ENCODE assay signal across 8 cellular contexts in genomic region chr4:108030332-108030731, GRCh38. TPM values are rescaled to one million over a fixed set of nuclear protein-coding genes. Genes with fewer than 3 reads are reported as not detected.
DNase-seq lines count a peak whose midpoint lies in the region; ATAC-seq and TF ChIP-seq lines count a peak whose summit lies in the region.

No MANE protein-coding gene starts in this region.

- H3K27ac ChIP-seq in right cardiac atrium (ENCODE audit: low read length) = no peak overlapping the region

- no TSS peak for BruUV-seq in Caco-2 (replicated peaks; lab: Mats Ljungman, UMichigan)

- no peak overlapping the region for H3K27ac Mint-ChIP-seq in Caco-2 (ENCODE audit: unreplicated experiment)

- ATAC-seq in GM19438 (IDR thresholded peaks at IDR 0.05; ENCODE audit: low read depth, unreplicated experiment) = peak; percentile 88
- ATAC-seq in HG03457 (IDR thresholded peaks at IDR 0.05; ENCODE audit: unreplicated experiment) = peak; percentile 97
- ATAC-seq in right cardiac atrium = peak; percentile 21 to 47

- intact Hi-C loops in Caco-2 (cut with micrococcal nuclease; ENCODE audit: unreplicated experiment) = loop anchor here (1.0 to 5.0 kb wide), 4 partner anchors 151 to 542 kb away; no protein-coding TSS in a partner anchor
- intact Hi-C loops in right cardiac atrium (cut with DNase I) = no loop called here

- no peaks in the 10 kb centered on the region for H3K27me3 Mint-ChIP-seq in Caco-2 (ENCODE audit: insufficient read depth, unreplicated experiment)

- WGBS in right cardiac atrium = 84% methylated on average over 2 of the region's 2 CpGs

- CTCF ChIA-PET in Caco-2 (lab: Charles Lee) = interaction anchor here (0.6 to 1.6 kb wide), 8 partner anchors 8 to 543 kb away, joined by 3 to 11 read pairs (median 4); partner anchors contain the start of gene LEF1

- H3K4me1 ChIP-seq in Caco-2 (no peaks in the 10 kb centered on the region), right cardiac atrium (ENCODE audit: control insufficient read depth, insufficient read depth, low read length) (no peaks in the 10 kb centered on the region)

- no peak overlapping the region for H3K4me3 Mint-ChIP-seq in Caco-2 (ENCODE audit: unreplicated experiment)

- peak; percentile 53 to 58 for DNase-seq in Caco-2
- DNase-seq in SHP77 treated with DMSO at 0.1 percent for 48 hours (lab: John Stamatoyannopoulos, UW) = peak; percentile 1
- peak; percentile 73 for DNase-seq in activated naive CD4-positive, alpha-beta T cell treated with Interleukin-2 at 50 U/mL for 16 hours
- DNase-seq in right cardiac atrium = peak in 1 of 3 donors; percentile 39
- peak; percentile 80 for DNase-seq in stimulated activated CD4-positive, alpha-beta T cell treated with anti-CD3 and anti-CD28 coated beads, Interleukin-1b, Interleukin-23, amount 100 ng/mL, for 48 hours
- no peak for DNase-seq in NCI-H128 (lab: John Stamatoyannopoulos, UW; ENCODE audit: unreplicated experiment)

- peaks cover 11% of the 10 kb centered on the region for H3K36me3 Mint-ChIP-seq in Caco-2 (ENCODE audit: insufficient read depth, unreplicated experiment)

- H3K9me3 Mint-ChIP-seq in Caco-2 (ENCODE audit: unreplicated experiment) = no peaks in the 10 kb centered on the region

- H3K4me1 Mint-ChIP-seq in Caco-2 (ENCODE audit: low read depth, unreplicated experiment) = no peaks in the 10 kb centered on the region

- H3K27me3 ChIP-seq in Caco-2 (replicated peaks; ENCODE audit: control insufficient read depth, insufficient read depth, low read length) (no peaks in the 10 kb centered on the region), right cardiac atrium (ENCODE audit: control insufficient read depth, insufficient read depth) (no peaks in the 10 kb centered on the region)

- H3K4me3 ChIP-seq in Caco-2 (ENCODE audit: low read depth, low read length) (no peak overlapping the region), right cardiac atrium (ENCODE audit: low read length) (no peak overlapping the region)

- H3K36me3 ChIP-seq in Caco-2 (ENCODE audit: control insufficient read depth, insufficient read depth, low read length) = peaks cover 2% of the 10 kb centered on the region; the same call in 1 of the 2 replicates

- H3K9me3 ChIP-seq in Caco-2 (no peaks in the 10 kb centered on the region), right cardiac atrium (ENCODE audit: control insufficient read depth, low read length) (no peaks in the 10 kb centered on the region)

- TF ChIP-seq CTCF in Caco-2 (IDR thresholded peaks at IDR 0.05; ENCODE audit: insufficient read depth in 1 of 2, low read depth in 1 of 2, low read length in 1 of 2, severe bottlenecking in 1 of 2, unreplicated experiment in 1 of 2) = peak; percentile 45 to 60

- POLR2A ChIA-PET in Caco-2 (lab: Charles Lee) = no interaction called here

RNA-seq across cellular contexts. Expression of gene HADH, which starts 40.6 kb away (rescaled TPM):
- 35.8 and 38.1 TPM in 2 replicates for total RNA-seq in Caco-2 (2022)
- total RNA-seq in right cardiac atrium = 100 to 1,000 TPM; 137 to 174 (median 154) TPM
- 160 TPM for polyA plus RNA-seq in right cardiac atrium

Comparison
In these comparisons a context has a peak if more than half of its experiments do, and no peak if none do; other contexts are left out.
1. ATAC-seq: peak in every context shown above with its lines; median percentile 97 in HG03457; 88 in GM19438; 34 in right cardiac atrium.